In the genomic region with DNA sequence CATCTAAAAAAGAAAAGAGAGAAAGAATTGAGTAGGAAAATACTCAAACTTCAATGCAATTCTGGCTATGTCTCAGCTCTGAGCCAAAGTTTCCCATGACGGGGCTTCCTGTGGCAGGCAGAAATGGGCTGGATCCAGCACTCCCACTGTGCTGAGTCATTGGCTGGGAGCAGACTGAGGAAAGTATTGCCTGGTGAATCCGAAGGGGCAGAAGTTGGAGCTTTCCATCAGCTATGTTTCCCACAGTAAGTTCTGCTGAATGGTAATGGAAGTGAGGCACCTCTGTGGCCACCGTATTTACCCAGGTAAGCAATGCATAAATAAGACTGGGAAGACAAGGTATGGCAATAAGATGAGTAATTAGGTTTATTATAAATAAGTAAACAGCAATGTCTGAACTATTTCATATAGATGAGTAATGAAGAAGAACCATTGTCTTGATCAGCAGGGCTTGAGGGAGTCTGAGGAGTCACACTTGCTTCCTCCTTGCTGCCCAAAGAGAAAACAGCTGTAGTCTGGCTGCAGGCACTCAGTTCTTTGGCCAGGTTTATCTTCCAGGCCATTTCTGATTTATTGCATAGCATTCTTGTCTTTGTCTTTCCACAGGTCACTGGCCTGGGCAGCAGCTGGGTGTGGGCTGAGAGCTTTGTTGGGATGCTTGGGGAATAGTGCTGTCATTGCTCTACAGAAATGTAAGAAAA, we compare ENCODE assay signal across 1 cellular context.
TF ChIP-seq lines count a peak whose summit lies in the region.

No MANE protein-coding gene starts in this region.

TF ChIP-seq in WTC11, 78 proteins besides CTCF, POLR2A, EP300 and RAD21 (continued from another document):
- TF ChIP-seq, protein P1, sequence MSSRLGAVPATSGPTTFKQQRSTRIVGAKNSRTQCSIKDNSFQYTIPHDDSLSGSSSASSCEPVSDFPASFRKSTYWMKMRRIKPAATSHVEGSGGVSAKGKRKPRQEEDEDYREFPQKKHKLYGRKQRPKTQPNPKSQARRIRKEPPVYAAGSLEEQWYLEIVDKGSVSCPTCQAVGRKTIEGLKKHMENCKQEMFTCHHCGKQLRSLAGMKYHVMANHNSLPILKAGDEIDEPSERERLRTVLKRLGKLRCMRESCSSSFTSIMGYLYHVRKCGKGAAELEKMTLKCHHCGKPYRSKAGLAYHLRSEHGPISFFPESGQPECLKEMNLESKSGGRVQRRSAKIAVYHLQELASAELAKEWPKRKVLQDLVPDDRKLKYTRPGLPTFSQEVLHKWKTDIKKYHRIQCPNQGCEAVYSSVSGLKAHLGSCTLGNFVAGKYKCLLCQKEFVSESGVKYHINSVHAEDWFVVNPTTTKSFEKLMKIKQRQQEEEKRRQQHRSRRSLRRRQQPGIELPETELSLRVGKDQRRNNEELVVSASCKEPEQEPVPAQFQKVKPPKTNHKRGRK (CRISPR knock-in tag; IDR thresholded peaks at IDR 0.05; ENCODE audit: borderline replicate concordance) = no peak
